24 cellular contexts compared by ENCODE assay signal in the genomic region with DNA sequence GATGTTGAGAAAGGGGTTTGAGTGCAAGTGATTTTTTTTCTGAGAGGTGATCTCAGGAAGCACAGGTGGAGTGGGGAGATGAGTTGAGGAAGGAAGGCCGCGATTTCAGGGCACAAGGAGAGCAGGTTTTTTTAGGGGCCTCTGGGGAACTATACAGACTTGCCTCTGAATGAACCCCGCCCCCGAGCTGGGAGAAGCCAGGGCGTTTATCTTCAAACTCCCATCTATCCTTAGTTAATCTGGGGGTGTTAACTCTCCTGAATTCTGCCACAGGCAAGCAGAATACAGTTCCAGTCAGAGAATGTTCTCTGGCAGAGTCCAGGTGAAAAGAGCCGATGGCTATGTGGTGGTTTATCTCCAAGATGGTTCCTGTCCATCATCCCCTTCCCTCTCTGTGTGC.
"Had no signal": no experiment of that assay in that cellular context is flagged by ENCODE, and none has a peak within 500 bp of the region (broad histone marks: within the 10 kb centered on the region; RNA-seq: fewer than 3 reads in every experiment).

No MANE protein-coding gene starts in this region.

- H3K4me1 Mint-ChIP-seq: stimulated activated memory B cell treated with anti-CD40 and anti-IgM and Interleukin-4, amounts not matched to agents 10 μg/mL and 1 μg/mL and 100 μg/mL, for 72 hours; stimulated activated naive B cell treated with anti-CD40 and anti-IgM and Interleukin-4, amounts not matched to agents 10 μg/mL and 1 μg/mL and 100 μg/mL, for 72 hours had no signal

- H3K4me3 Mint-ChIP-seq: stimulated activated memory B cell treated with anti-CD40 and anti-IgM and Interleukin-4, amounts not matched to agents 10 μg/mL and 1 μg/mL and 100 μg/mL, for 72 hours; stimulated activated naive B cell treated with anti-CD40 and anti-IgM and Interleukin-4, amounts not matched to agents 10 μg/mL and 1 μg/mL and 100 μg/mL, for 72 hours; stimulated activated naive CD8-positive, alpha-beta T cell treated with anti-CD3 and anti-CD28 coated beads, Interleukin-15, amount 100 ng/mL, for 72 hours; stimulated activated naive CD8-positive, alpha-beta T cell treated with anti-CD3 and anti-CD28 coated beads, Interleukin-15, Interleukin-2, amounts not matched to agents 100 ng/mL and 50 ng/mL, for 24 hours; type B pancreatic cell had no signal

- DNase-seq: stimulated activated CD4-positive, alpha-beta T cell treated with anti-CD3 and anti-CD28 coated beads, Interleukin-2, amount 100 ng/mL, for 48 hours; stimulated activated CD4-positive, alpha-beta T cell treated with anti-CD3 and anti-CD28 coated beads, Interleukin-4, amount 100 ng/mL, for 1 hour; stimulated activated CD4-positive, alpha-beta T cell treated with anti-CD3 and anti-CD28 coated beads, Interleukin-4, amount 100 ng/mL, for 24 hours; stimulated activated CD4-positive, alpha-beta T cell treated with anti-CD3 and anti-CD28 coated beads, Interleukin-4, amount 100 ng/mL, for 4 hours; stimulated activated CD8-positive, alpha-beta memory T cell treated with anti-CD3 and anti-CD28 coated beads, Interleukin-4, amount 100 ng/mL, for 48 hours; stimulated activated naive B cell treated with anti-CD40 and anti-IgM and Interleukin-4, amounts not matched to agents 10 μg/mL and 1 μg/mL and 100 μg/mL, for 72 hours; stimulated activated naive CD4-positive, alpha-beta T cell; stimulated activated naive CD4-positive, alpha-beta T cell treated with Interleukin-2 at 50 U/mL for 16 hours; stimulated activated naive CD8-positive, alpha-beta T cell treated with anti-CD3 and anti-CD28 coated beads, Interleukin-15, amount 100 ng/mL, for 72 hours; stimulated activated naive CD8-positive, alpha-beta T cell treated with anti-CD3 and anti-CD28 coated beads, Interleukin-15, Interleukin-2, amounts not matched to agents 100 U/mL and 50 U/mL, for 24 hours; stomach; substantia nigra; testis; thyroid gland; tibial artery; transverse colon; trophoblast cell; upper lobe of left lung; upper lobe of right lung; uterus had no signal

- H3K36me3 Mint-ChIP-seq: stimulated activated effector memory CD8-positive, alpha-beta T cell treated with anti-CD3 and anti-CD28 coated beads, Interleukin-12 subunit alpha, Interleukin-12 subunit beta, amount 100 ng/mL, for 72 hours; stimulated activated memory B cell treated with anti-CD40 and anti-IgM and Interleukin-4, amounts not matched to agents 10 μg/mL and 1 μg/mL and 100 μg/mL, for 72 hours; stimulated activated naive B cell treated with anti-CD40 and anti-IgM and Interleukin-4, amounts not matched to agents 10 μg/mL and 1 μg/mL and 100 μg/mL, for 72 hours; type B pancreatic cell had no signal

- H3K27ac Mint-ChIP-seq: stimulated activated effector memory CD8-positive, alpha-beta T cell treated with anti-CD3 and anti-CD28 coated beads, Interleukin-12 subunit alpha, Interleukin-12 subunit beta, amount 100 ng/mL, for 72 hours; stimulated activated memory B cell treated with anti-CD40 and anti-IgM and Interleukin-4, amounts not matched to agents 10 μg/mL and 1 μg/mL and 100 μg/mL, for 72 hours; stimulated activated naive B cell treated with anti-CD40 and anti-IgM and Interleukin-4, amounts not matched to agents 10 μg/mL and 1 μg/mL and 100 μg/mL, for 72 hours; stimulated activated naive CD8-positive, alpha-beta T cell treated with anti-CD3 and anti-CD28 coated beads, Interleukin-15, amount 100 ng/mL, for 72 hours; stimulated activated naive CD8-positive, alpha-beta T cell treated with anti-CD3 and anti-CD28 coated beads, Interleukin-15, Interleukin-2, amounts not matched to agents 100 ng/mL and 50 ng/mL, for 24 hours had no signal

- H3K9me3 Mint-ChIP-seq: stimulated activated effector memory CD8-positive, alpha-beta T cell treated with anti-CD3 and anti-CD28 coated beads, Interleukin-12 subunit alpha, Interleukin-12 subunit beta, amount 100 ng/mL, for 72 hours; stimulated activated memory B cell treated with anti-CD40 and anti-IgM and Interleukin-4, amounts not matched to agents 10 μg/mL and 1 μg/mL and 100 μg/mL, for 72 hours; stimulated activated naive B cell treated with anti-CD40 and anti-IgM and Interleukin-4, amounts not matched to agents 10 μg/mL and 1 μg/mL and 100 μg/mL, for 72 hours; stimulated activated naive CD8-positive, alpha-beta T cell treated with anti-CD3 and anti-CD28 coated beads, Interleukin-15, amount 100 ng/mL, for 72 hours; stimulated activated naive CD8-positive, alpha-beta T cell treated with anti-CD3 and anti-CD28 coated beads, Interleukin-15, Interleukin-2, amounts not matched to agents 100 ng/mL and 50 ng/mL, for 24 hours had no signal
